In the genomic region with DNA sequence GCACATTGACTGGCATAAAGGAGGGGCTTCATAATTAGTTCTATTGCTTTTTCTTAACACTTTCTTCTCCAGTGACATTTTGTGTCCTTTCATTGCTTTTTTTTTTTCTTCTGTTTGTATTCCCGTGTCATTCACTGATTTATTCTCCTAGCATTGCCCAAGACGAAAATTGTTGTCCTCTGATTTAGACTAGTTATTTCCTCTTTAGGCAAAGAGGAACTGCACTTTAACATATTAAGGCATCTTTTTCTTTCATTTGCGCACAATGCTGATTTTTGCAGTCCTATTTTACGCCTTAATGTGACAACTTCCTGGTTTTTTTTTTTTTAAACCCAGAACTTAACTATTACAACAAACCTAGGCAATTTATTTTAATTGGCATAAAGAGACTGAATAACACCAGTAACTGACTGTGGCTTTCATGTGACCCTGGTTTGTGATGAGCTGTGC, we compare ENCODE assay signal across 12 cellular contexts. TPM values are rescaled to one million over a fixed set of nuclear protein-coding genes. Genes with fewer than 3 reads are reported as not detected.
A peak's percentile ranks its signal among the peaks of the same experiment; 100 is the strongest.
DNase-seq lines count a peak whose midpoint lies in the region; ATAC-seq and TF ChIP-seq lines count a peak whose summit lies in the region.
"Had no signal": no experiment of that assay in that cellular context is flagged by ENCODE, and none has a peak within 500 bp of the region (broad histone marks: within the 10 kb centered on the region; RNA-seq: fewer than 3 reads in every experiment).

No MANE protein-coding gene starts in this region.

- intact Hi-C loops in PC-3 (cut with micrococcal nuclease), result no loop called here

- peak overlapping the region; percentile 99 for H3K27ac Mint-ChIP-seq in activated T-cell treated with anti-CD3 and anti-CD28 coated beads, Interleukin-2, amount 50 U/mL, for 24 hours

- H4K20me1 ChIP-seq in PC-3 (ENCODE audit: low read length), result no peaks in the 10 kb centered on the region

- H3K27ac ChIP-seq in PC-3 (ENCODE audit: low read length), result peak overlapping the region; percentile 72
- peak overlapping the region in 3 of 4 donors; percentile 77 to 90 (median 90) for H3K27ac ChIP-seq in tibial nerve
- no peak overlapping the region for H3K27ac ChIP-seq in brain microvascular endothelial cell

- no TSS peak for BruUV-seq in PC-3 (replicated peaks; lab: Mats Ljungman, UMichigan)

- H3K4me1 ChIP-seq in PC-3 (ENCODE audit: insufficient read depth, low read length) (peaks cover 88% of the 10 kb centered on the region), tibial nerve (peaks cover 3 to 81% (median 54%) of the 10 kb centered on the region in 4 donors)

- peak overlapping the region; percentile 68 for H3K4me3 Mint-ChIP-seq in activated T-cell treated with anti-CD3 and anti-CD28 coated beads, Interleukin-2, amount 50 U/mL, for 24 hours

- WGBS in tibial nerve, 2 donors, result 57 to 59% methylated on average over 4 of the region's 4 CpGs

- ATAC-seq in PC-3, result no peak
- ATAC-seq in GM21723 (IDR thresholded peaks at IDR 0.05; ENCODE audit: unreplicated experiment), result no peak

- peaks cover 92% of the 10 kb centered on the region for H3K4me1 Mint-ChIP-seq in activated T-cell treated with anti-CD3 and anti-CD28 coated beads, Interleukin-2, amount 50 U/mL, for 24 hours (ENCODE audit: low read depth)

- in situ Hi-C loops in brain microvascular endothelial cell (cut with HindIII; ENCODE audit: low pct_ligation_motif_present, low sequenced_read_pairs) (no loop called here), G401 (cut with HindIII; ENCODE audit: low sequenced_read_pairs) (no loop called here)

- TF ChIP-seq EP300 in tibial nerve (IDR thresholded peaks at IDR 0.05), result peak; percentile 51 to 72

- H3K4me3 ChIP-seq in PC-3 (ENCODE audit: low read length) (no peak overlapping the region), tibial nerve (no peak overlapping the region), brain microvascular endothelial cell (ENCODE audit: low read depth, low read length) (no peak overlapping the region)
- H3K4me3 ChIP-seq: coronary artery had no signal

- no peak overlapping the region for H2AFZ ChIP-seq in PC-3 (ENCODE audit: low read length)

- no peaks in the 10 kb centered on the region for H3K9me2 ChIP-seq in PC-3 (replicated peaks; ENCODE audit: low read length)

- peaks cover 7% of the 10 kb centered on the region for H3K9me3 Mint-ChIP-seq in activated T-cell treated with anti-CD3 and anti-CD28 coated beads, Interleukin-2, amount 50 U/mL, for 24 hours

- H3K27me3 Mint-ChIP-seq in activated T-cell treated with anti-CD3 and anti-CD28 coated beads, Interleukin-2, amount 50 U/mL, for 24 hours, result no peaks in the 10 kb centered on the region

- peaks cover 58% of the 10 kb centered on the region for H3F3A ChIP-seq in PC-3 (ENCODE audit: low read length, unreplicated experiment)

- H3K36me3 Mint-ChIP-seq in activated T-cell treated with anti-CD3 and anti-CD28 coated beads, Interleukin-2, amount 50 U/mL, for 24 hours (ENCODE audit: low read depth), result peaks cover 83% of the 10 kb centered on the region

- H3K27me3 ChIP-seq in PC-3 (ENCODE audit: low read length) (no peaks in the 10 kb centered on the region), tibial nerve (no peaks in the 10 kb centered on the region), brain microvascular endothelial cell (replicated peaks) (no peaks in the 10 kb centered on the region)
- H3K27me3 ChIP-seq: heart left ventricle had no signal

- TF ChIP-seq CTCF in PC-3 (conservative IDR thresholded peaks at IDR 0.05; ENCODE audit: low read depth, low read length) (no peak), tibial nerve (IDR thresholded peaks at IDR 0.05) (no peak), brain microvascular endothelial cell (IDR thresholded peaks at IDR 0.05; ENCODE audit: low read depth, low read length, missing control alignments) (no peak)

- CTCF ChIA-PET in PC-3 (lab: Charles Lee), result no interaction called here

- DNase-seq in activated T-cell treated with anti-CD3 and anti-CD28 coated beads, Interleukin-2, amount 50 U/mL, for 24 hours, result no peak
- no peak for DNase-seq in activated T-cell treated with anti-CD3 and anti-CD28 coated beads, Interleukin-2, amount 50 U/mL, for 48 hours
- DNase-seq in PC-3, result no peak
- DNase-seq in germinal center (ENCODE audit: low spot score), result peak; percentile 59
- DNase-seq in tibial nerve (ENCODE audit: low spot score in 2 of 2), result no peak
- no peak for DNase-seq in brain microvascular endothelial cell
- DNase-seq in G401 (ENCODE audit: low spot score), result no peak
- DNase-seq: heart left ventricle; NCI-H1105 treated with DMSO at 0.1 percent for 48 hours; stimulated activated CD4-positive, alpha-beta T cell treated with anti-CD3 and anti-CD28 coated beads, Interleukin-4, amount 100 ng/mL, for 24 hours had no signal

- H3K4me2 ChIP-seq in PC-3 (ENCODE audit: low read length), result peak overlapping the region; percentile 0; the same call in 1 of the 2 replicates

- POLR2A ChIA-PET in PC-3 (lab: Charles Lee; ENCODE audit: unreplicated experiment), result interaction anchor here (0.7 kb wide), 1 partner anchor 79 kb away, joined by 12 read pairs; no protein-coding TSS in a partner anchor

- H3K36me3 ChIP-seq in PC-3 (ENCODE audit: low read depth, low read length) (peaks cover 2% of the 10 kb centered on the region; the same call in 1 of the 2 replicates), tibial nerve (no peaks in the 10 kb centered on the region), brain microvascular endothelial cell (replicated peaks) (no peaks in the 10 kb centered on the region)

- peaks cover 9% of the 10 kb centered on the region; the same call in 1 of the 2 replicates for H3K79me2 ChIP-seq in PC-3 (ENCODE audit: low read length)

- TF ChIP-seq POLR2A in tibial nerve (IDR thresholded peaks at IDR 0.05), result no peak

- H3K9ac ChIP-seq in PC-3 (ENCODE audit: low read length), result 0 out of 2 replicates have a peak overlapping the region, but pooled peaks have one; percentile 1

- H3K9me3 ChIP-seq in PC-3 (ENCODE audit: low read length) (no peaks in the 10 kb centered on the region), tibial nerve (no peaks in the 10 kb centered on the region)
- H3K9me3 ChIP-seq: heart left ventricle had no signal

RNA-seq across cellular contexts. Expression of a gene that starts 39.7 kb away (rescaled TPM):
- 24.5 and 26.4 TPM in 2 replicates for total RNA-seq in PC-3 (2014; rRNA removed)
- total RNA-seq in tibial nerve, result 10 to 100 TPM; 47.4 to 82.2 (median 62.6) TPM
- total RNA-seq in G401 (2014; rRNA removed; shearing (Covaris generic)), result 8.6 and 12.4 TPM in 2 replicates
